2 cellular contexts compared by ENCODE assay signal in genomic region chr2:26479971-26480750, GRCh38.
TF ChIP-seq lines count a peak whose summit lies in the region.

No MANE protein-coding gene starts in this region.

TF ChIP-seq in GM23338, 12 proteins besides CTCF, POLR2A, EP300 and RAD21:
- TF ChIP-seq JUNB (IDR thresholded peaks at IDR 0.05; ENCODE audit: unreplicated experiment) (no peak), CREB1 (CRISPR knock-in tag; IDR thresholded peaks at IDR 0.05; ENCODE audit: low read depth) (no peak), EZH2 (IDR thresholded peaks at IDR 0.05; ENCODE audit: low read depth, unreplicated experiment) (no peak), STAT1 (IDR thresholded peaks at IDR 0.05; ENCODE audit: unreplicated experiment) (no peak), ETS1 (IDR thresholded peaks at IDR 0.05) (no peak), NANOG (IDR thresholded peaks at IDR 0.05; ENCODE audit: borderline replicate concordance) (no peak), EZH2phosphoT487 (IDR thresholded peaks at IDR 0.05; ENCODE audit: unreplicated experiment) (no peak), ZNF331 (CRISPR knock-in tag; IDR thresholded peaks at IDR 0.05; ENCODE audit: low read depth) (no peak)
TF ChIP-seq in GM23338: peak in this region for 0.

TF ChIP-seq in H1, 55 proteins besides CTCF, POLR2A, EP300 and RAD21:
- no peak for TF ChIP-seq NANOG (IDR thresholded peaks at IDR 0.05; ENCODE audit: insufficient read depth, low read depth, low read length, poor library complexity, severe bottlenecking)
- TF ChIP-seq ASH2L (IDR thresholded peaks at IDR 0.05; ENCODE audit: low read length): no peak
- no peak for TF ChIP-seq JUND (IDR thresholded peaks at IDR 0.05; ENCODE audit: low read length)
- TF ChIP-seq CREB1 (IDR thresholded peaks at IDR 0.05): no peak
- TF ChIP-seq, protein P1, sequence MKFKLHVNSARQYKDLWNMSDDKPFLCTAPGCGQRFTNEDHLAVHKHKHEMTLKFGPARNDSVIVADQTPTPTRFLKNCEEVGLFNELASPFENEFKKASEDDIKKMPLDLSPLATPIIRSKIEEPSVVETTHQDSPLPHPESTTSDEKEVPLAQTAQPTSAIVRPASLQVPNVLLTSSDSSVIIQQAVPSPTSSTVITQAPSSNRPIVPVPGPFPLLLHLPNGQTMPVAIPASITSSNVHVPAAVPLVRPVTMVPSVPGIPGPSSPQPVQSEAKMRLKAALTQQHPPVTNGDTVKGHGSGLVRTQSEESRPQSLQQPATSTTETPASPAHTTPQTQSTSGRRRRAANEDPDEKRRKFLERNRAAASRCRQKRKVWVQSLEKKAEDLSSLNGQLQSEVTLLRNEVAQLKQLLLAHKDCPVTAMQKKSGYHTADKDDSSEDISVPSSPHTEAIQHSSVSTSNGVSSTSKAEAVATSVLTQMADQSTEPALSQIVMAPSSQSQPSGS (IDR thresholded peaks at IDR 0.05; ENCODE audit: low read length): no peak
